13 cellular contexts compared by ENCODE assay signal in the genomic region with DNA sequence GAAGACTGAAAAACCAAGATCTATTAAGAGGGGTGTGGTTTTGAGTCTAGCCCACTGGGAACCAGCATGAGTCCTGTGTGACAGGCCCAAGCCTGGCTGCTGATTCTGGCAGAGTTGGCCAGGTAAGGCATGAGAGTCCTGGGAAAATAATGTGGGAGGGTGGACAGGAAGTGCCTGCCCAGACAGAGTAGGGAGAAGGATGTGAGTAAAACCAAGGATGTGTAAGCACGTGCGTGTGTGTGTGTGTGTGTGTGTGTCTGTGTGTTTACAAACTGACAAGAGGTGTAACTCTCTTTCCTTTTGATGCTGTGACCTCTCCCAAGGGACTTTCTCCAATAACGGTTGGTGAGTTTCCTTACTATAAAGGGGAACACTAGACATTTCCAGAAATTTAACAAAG. TPM values are rescaled to one million over a fixed set of nuclear protein-coding genes. Genes with fewer than 3 reads are reported as not detected.
DNase-seq lines count a peak whose midpoint lies in the region; ATAC-seq and TF ChIP-seq lines count a peak whose summit lies in the region.
"Had no signal": no experiment of that assay in that cellular context is flagged by ENCODE, and none has a peak within 500 bp of the region (broad histone marks: within the 10 kb centered on the region; RNA-seq: fewer than 3 reads in every experiment).

No MANE protein-coding gene starts in this region.

- TF ChIP-seq POLR2A in HCT116 (IDR thresholded peaks at IDR 0.05; ENCODE audit: borderline replicate concordance, extremely low read depth, insufficient read depth, insufficient read length) = no peak

- peak overlapping the region; percentile 66 for H2AFZ ChIP-seq in HCT116 (ENCODE audit: low read depth, low read length, poor library complexity, severe bottlenecking)

- TF ChIP-seq CTCF in HCT116 (IDR thresholded peaks at IDR 0.05 in 2 of 3, conservative IDR thresholded peaks at IDR 0.05 in 1 of 3; ENCODE audit: borderline replicate concordance in 1 of 3, insufficient read depth in 1 of 3, low read depth in 2 of 3, low read length in 2 of 3) = no peak

- H3K4me1 Mint-ChIP-seq in effector memory CD8-positive, alpha-beta T cell (ENCODE audit: low read depth in 2 of 2) = no peaks in the 10 kb centered on the region

- POLR2A ChIA-PET in HCT116 (lab: Charles Lee) = interaction anchor here (0.6 to 0.8 kb wide), 3 partner anchors 31 to 293 kb away, joined by 3 to 5 read pairs (median 3); no protein-coding TSS in a partner anchor

- H3K4me3 ChIP-seq in HCT116 (replicated peaks in 1 of 2; ENCODE audit: low read depth in 1 of 2, low read length in 2 of 2) = no peak overlapping the region
- H3K4me3 ChIP-seq: ovary, upper lobe of left lung had no signal

- CTCF ChIA-PET in HCT116 (lab: Charles Lee) = interaction anchor here (0.6 to 1.7 kb wide), 3 partner anchors 130 to 235 kb away, joined by 3 to 5 read pairs (median 3); no protein-coding TSS in a partner anchor

- H3K27me3 ChIP-seq in HCT116 (ENCODE audit: insufficient read depth, low read length) = no peaks in the 10 kb centered on the region
- H3K27me3 ChIP-seq: ovary, upper lobe of left lung had no signal

- no TSS peak for BruUV-seq in HCT116 (replicated peaks; lab: Mats Ljungman, UMichigan)

- H4K20me1 ChIP-seq in HCT116 (ENCODE audit: insufficient read depth) = no peaks in the 10 kb centered on the region

- no peaks in the 10 kb centered on the region for H3K36me3 ChIP-seq in HCT116 (ENCODE audit: control insufficient read depth in 1 of 2, insufficient read depth in 2 of 2, low read length in 2 of 2)
- H3K36me3 ChIP-seq: ovary, upper lobe of left lung had no signal

- ATAC-seq in HCT116 (peak; percentile 33; the same call in 1 of the 2 replicates), GM19452 (IDR thresholded peaks at IDR 0.05; ENCODE audit: unreplicated experiment) (no peak), HG03520 (IDR thresholded peaks at IDR 0.05; ENCODE audit: unreplicated experiment) (no peak), HG02623 (IDR thresholded peaks at IDR 0.05; ENCODE audit: unreplicated experiment) (no peak)
- ATAC-seq in effector memory CD8-positive, alpha-beta T cell (replicated peaks) = no peak

- no peak overlapping the region; the same call in 1 of the 2 replicates for H3K4me2 ChIP-seq in HCT116 (ENCODE audit: low read length)
- H3K4me2 ChIP-seq: KMS-11 had no signal

- no peak overlapping the region for H3K4me3 Mint-ChIP-seq in effector memory CD8-positive, alpha-beta T cell
- H3K4me3 Mint-ChIP-seq: T-helper 2 cell treated with Interferon-gamma antibody and Interleukin-4, amounts not matched to agents 5 μg/mL and 100 μg/mL, for 36 hours had no signal

- no peak overlapping the region for H3K9ac ChIP-seq in HCT116 (ENCODE audit: low read length)
- H3K9ac ChIP-seq: KMS-11 had no signal

- H3K9me3 ChIP-seq in HCT116 (ENCODE audit: control insufficient read depth in 1 of 2, insufficient read depth in 1 of 2, low read depth in 1 of 2, low read length in 2 of 2) = no peaks in the 10 kb centered on the region
- H3K9me3 ChIP-seq: ovary, upper lobe of left lung had no signal

- no peaks in the 10 kb centered on the region for H3K9me3 Mint-ChIP-seq in effector memory CD8-positive, alpha-beta T cell
- H3K9me3 Mint-ChIP-seq: T-helper 2 cell treated with Interferon-gamma antibody and Interleukin-4, amounts not matched to agents 5 μg/mL and 100 μg/mL, for 36 hours had no signal

- peaks cover 0 to 10% of the 10 kb centered on the region in 2 experiments; a peak in 2 of 4 replicates for H3K4me1 ChIP-seq in HCT116 (ENCODE audit: control insufficient read depth in 1 of 2, insufficient read depth in 2 of 2, low read length in 2 of 2)

- no peak overlapping the region for H3K27ac Mint-ChIP-seq in effector memory CD8-positive, alpha-beta T cell
- H3K27ac Mint-ChIP-seq: T-helper 2 cell treated with Interferon-gamma antibody and Interleukin-4, amounts not matched to agents 5 μg/mL and 100 μg/mL, for 36 hours had no signal

- no peaks in the 10 kb centered on the region for H3K79me2 ChIP-seq in HCT116 (ENCODE audit: insufficient read depth, low read length)

- no peak for TF ChIP-seq RAD21 in HCT116 (IDR thresholded peaks at IDR 0.05; ENCODE audit: low read depth)

- no peaks in the 10 kb centered on the region for H3K27me3 Mint-ChIP-seq in effector memory CD8-positive, alpha-beta T cell

- H3K36me3 Mint-ChIP-seq in effector memory CD8-positive, alpha-beta T cell (ENCODE audit: insufficient read depth) = no peaks in the 10 kb centered on the region

- no peak overlapping the region for H3K27ac ChIP-seq in HCT116 (ENCODE audit: low read depth, low read length)
- H3K27ac ChIP-seq: KMS-11, ovary had no signal

- H3K9me2 ChIP-seq in HCT116 (ENCODE audit: insufficient read depth) = no peaks in the 10 kb centered on the region

- intact Hi-C loops in HCT116 (cut with micrococcal nuclease) = no loop called here

- DNase-seq in A172 (ENCODE audit: low spot score) (peak; percentile 80), HCT116 (ENCODE audit: low read depth, low spot score) (peak; percentile 16), amniotic epithelial cell (ENCODE audit: low read depth) (peak; percentile 50), kidney tubule cell (ENCODE audit: low spot score) (peak; percentile 88)
- DNase-seq in effector memory CD8-positive, alpha-beta T cell = no peak
- DNase-seq: NCI-H446 treated with DMSO at 0.1 percent for 48 hours, upper lobe of left lung had no signal

- RAD21 ChIA-PET in HCT116 (lab: Charles Lee; ENCODE audit: low non-redundant PET in 1 of 2, low total read pairs in 2 of 2, uncharacterized antibody in 2 of 2, unreplicated experiment in 2 of 2) = interaction anchor here in 1 of 2 experiments (1.1 kb wide), 1 partner anchor 145 kb away, joined by 3 read pairs; no protein-coding TSS in a partner anchor

TF ChIP-seq in HCT116, 20 proteins besides CTCF, POLR2A, EP300 and RAD21:
- TF ChIP-seq EGR1 (IDR thresholded peaks at IDR 0.05; ENCODE audit: low read depth) = no peak
- no peak for TF ChIP-seq CBX3 (IDR thresholded peaks at IDR 0.05; ENCODE audit: low read depth)
- no peak for TF ChIP-seq YY1 (IDR thresholded peaks at IDR 0.05; ENCODE audit: extremely low read depth, insufficient replicate concordance, low read depth, low read length)
- TF ChIP-seq EZH2phosphoT487 (IDR thresholded peaks at IDR 0.05; ENCODE audit: borderline replicate concordance) = no peak
- TF ChIP-seq EZH2 (IDR thresholded peaks at IDR 0.05) = no peak
- TF ChIP-seq SIN3A (IDR thresholded peaks at IDR 0.05; ENCODE audit: low read depth) = no peak
- TF ChIP-seq POLR2AphosphoS5 (IDR thresholded peaks at IDR 0.05; ENCODE audit: low read depth, low read length) = no peak
- TF ChIP-seq JUND (IDR thresholded peaks at IDR 0.05) = no peak
- TF ChIP-seq, protein P1, sequence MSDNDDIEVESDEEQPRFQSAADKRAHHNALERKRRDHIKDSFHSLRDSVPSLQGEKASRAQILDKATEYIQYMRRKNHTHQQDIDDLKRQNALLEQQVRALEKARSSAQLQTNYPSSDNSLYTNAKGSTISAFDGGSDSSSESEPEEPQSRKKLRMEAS (IDR thresholded peaks at IDR 0.05) = no peak
- TF ChIP-seq SP1 (IDR thresholded peaks at IDR 0.05; ENCODE audit: low read depth) = no peak
- no peak for TF ChIP-seq ELF1 (IDR thresholded peaks at IDR 0.05; ENCODE audit: borderline replicate concordance, low read depth)
- TF ChIP-seq, protein P2, sequence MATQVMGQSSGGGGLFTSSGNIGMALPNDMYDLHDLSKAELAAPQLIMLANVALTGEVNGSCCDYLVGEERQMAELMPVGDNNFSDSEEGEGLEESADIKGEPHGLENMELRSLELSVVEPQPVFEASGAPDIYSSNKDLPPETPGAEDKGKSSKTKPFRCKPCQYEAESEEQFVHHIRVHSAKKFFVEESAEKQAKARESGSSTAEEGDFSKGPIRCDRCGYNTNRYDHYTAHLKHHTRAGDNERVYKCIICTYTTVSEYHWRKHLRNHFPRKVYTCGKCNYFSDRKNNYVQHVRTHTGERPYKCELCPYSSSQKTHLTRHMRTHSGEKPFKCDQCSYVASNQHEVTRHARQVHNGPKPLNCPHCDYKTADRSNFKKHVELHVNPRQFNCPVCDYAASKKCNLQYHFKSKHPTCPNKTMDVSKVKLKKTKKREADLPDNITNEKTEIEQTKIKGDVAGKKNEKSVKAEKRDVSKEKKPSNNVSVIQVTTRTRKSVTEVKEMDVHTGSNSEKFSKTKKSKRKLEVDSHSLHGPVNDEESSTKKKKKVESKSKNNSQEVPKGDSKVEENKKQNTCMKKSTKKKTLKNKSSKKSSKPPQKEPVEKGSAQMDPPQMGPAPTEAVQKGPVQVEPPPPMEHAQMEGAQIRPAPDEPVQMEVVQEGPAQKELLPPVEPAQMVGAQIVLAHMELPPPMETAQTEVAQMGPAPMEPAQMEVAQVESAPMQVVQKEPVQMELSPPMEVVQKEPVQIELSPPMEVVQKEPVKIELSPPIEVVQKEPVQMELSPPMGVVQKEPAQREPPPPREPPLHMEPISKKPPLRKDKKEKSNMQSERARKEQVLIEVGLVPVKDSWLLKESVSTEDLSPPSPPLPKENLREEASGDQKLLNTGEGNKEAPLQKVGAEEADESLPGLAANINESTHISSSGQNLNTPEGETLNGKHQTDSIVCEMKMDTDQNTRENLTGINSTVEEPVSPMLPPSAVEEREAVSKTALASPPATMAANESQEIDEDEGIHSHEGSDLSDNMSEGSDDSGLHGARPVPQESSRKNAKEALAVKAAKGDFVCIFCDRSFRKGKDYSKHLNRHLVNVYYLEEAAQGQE (IDR thresholded peaks at IDR 0.05; ENCODE audit: low read depth) = no peak

RNA-seq across cellular contexts. Expression of a gene that starts 15.6 kb away (rescaled TPM):
- 31.6 and 31.9 TPM in 2 replicates for total RNA-seq in A172 (2014; rRNA removed; shearing (Covaris generic))
- 24.6 TPM for total RNA-seq in HCT116 (2021; ENCODE audit: unreplicated experiment)
- 9.0 and 12.2 TPM in 2 replicates for polyA plus RNA-seq in HCT116 (2012)

Comparison
In these comparisons a context has a peak if more than half of its experiments do, and no peak if none do; other contexts are left out.
1. DNase-seq: peak in A172 (single experiment), HCT116 (single experiment), amniotic epithelial cell (single experiment) and kidney tubule cell (single experiment); none in effector memory CD8-positive, alpha-beta T cell (0 of 3).